ENCODE assay signal across 10 cellular contexts in the genomic region with DNA sequence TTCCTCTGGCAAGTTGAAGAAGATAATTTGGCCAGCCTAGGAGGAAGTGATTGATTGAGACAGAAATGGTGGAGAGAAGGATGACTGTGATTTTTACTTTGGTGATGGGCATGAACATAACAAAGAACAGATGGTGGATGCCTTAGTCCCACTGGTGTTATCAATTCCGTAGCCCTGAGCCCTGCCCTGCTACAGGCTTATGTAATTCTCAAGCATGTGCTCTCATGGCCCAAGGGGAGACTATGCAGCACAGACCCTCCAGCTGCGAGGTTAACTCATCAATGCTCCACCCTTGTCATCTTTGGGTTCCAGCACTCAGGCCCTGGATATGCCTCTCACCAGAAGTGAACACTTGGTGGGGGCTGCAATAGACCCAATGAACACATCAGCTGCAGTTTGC.
DNase-seq lines count a peak whose midpoint lies in the region; ATAC-seq and TF ChIP-seq lines count a peak whose summit lies in the region.
"Had no signal": no experiment of that assay in that cellular context is flagged by ENCODE, and none has a peak within 500 bp of the region (broad histone marks: within the 10 kb centered on the region; RNA-seq: fewer than 3 reads in every experiment).

No MANE protein-coding gene starts in this region.

- CTCF ChIA-PET in activated CD8-positive, alpha-beta memory T cell treated with anti-CD3 and anti-CD28 coated beads, Interleukin-2, amount 10 ng/mL, durations not matched to agents 7 days and 5 days (lab: Charles Lee), result interaction anchor here (0.6 to 12.1 kb wide), 9 partner anchors 13 to 147 kb away, joined by 3 to 239 read pairs (median 5); a partner anchor contains a TSS

- 40 to 71% methylated on average over 1 to 2 of the region's 2 CpGs for WGBS in esophagus squamous epithelium, 2 donors
- WGBS in endodermal cell (ENCODE audit: insufficient coverage in 1 of 2, insufficient read length in 1 of 2), 2 experiments, result 83 to 87% methylated on average over 2 of the region's 2 CpGs

- H3K27me3 Mint-ChIP-seq in activated CD8-positive, alpha-beta memory T cell treated with anti-CD3 and anti-CD28 coated beads, Interleukin-2, amount 10 ng/mL, durations not matched to agents 7 days and 5 days, result no peaks in the 10 kb centered on the region
- peaks cover 35% of the 10 kb centered on the region for H3K27me3 Mint-ChIP-seq in endodermal cell (ENCODE audit: insufficient read depth)

- peaks cover 7% of the 10 kb centered on the region; the same call in 1 of the 2 replicates for H3K27me3 ChIP-seq in SJCRH30
- peaks cover 0 to 4% (median 0%) of the 10 kb centered on the region in 4 donors for H3K27me3 ChIP-seq in esophagus squamous epithelium
- H3K27me3 ChIP-seq in endodermal cell (ENCODE audit: control insufficient read depth, insufficient read depth, low read length, poor library complexity, severe bottlenecking), result peaks cover 14% of the 10 kb centered on the region

- intact Hi-C loops in esophagus squamous epithelium (cut with DNase I), result no loop called here

- H3K27ac Mint-ChIP-seq in activated CD8-positive, alpha-beta memory T cell treated with anti-CD3 and anti-CD28 coated beads, Interleukin-2, amount 10 ng/mL, durations not matched to agents 7 days and 5 days, result peak overlapping the region; percentile 93
- H3K27ac Mint-ChIP-seq in stimulated activated effector memory CD8-positive, alpha-beta T cell treated with anti-CD3 and anti-CD28 coated beads, Interleukin-12 subunit alpha, Interleukin-12 subunit beta, amount 100 ng/mL, for 72 hours, result peak overlapping the region; percentile 87
- H3K27ac Mint-ChIP-seq in endodermal cell, result no peak overlapping the region

- no peak for ATAC-seq in activated CD8-positive, alpha-beta memory T cell treated with anti-CD3 and anti-CD28 coated beads, Interleukin-2, amount 10 ng/mL, durations not matched to agents 7 days and 5 days
- no peak for ATAC-seq in stimulated activated effector memory CD8-positive, alpha-beta T cell treated with anti-CD3 and anti-CD28 coated beads, Interleukin-12 subunit alpha, Interleukin-12 subunit beta, amount 100 ng/mL, for 72 hours
- ATAC-seq in GM21526 (IDR thresholded peaks at IDR 0.05; ENCODE audit: low FRiP score, unreplicated experiment) (no peak), HG02763 (IDR thresholded peaks at IDR 0.05; ENCODE audit: unreplicated experiment) (no peak)

- H3K4me3 Mint-ChIP-seq in activated CD8-positive, alpha-beta memory T cell treated with anti-CD3 and anti-CD28 coated beads, Interleukin-2, amount 10 ng/mL, durations not matched to agents 7 days and 5 days, result peak overlapping the region; percentile 66
- peak overlapping the region; percentile 58 for H3K4me3 Mint-ChIP-seq in stimulated activated effector memory CD8-positive, alpha-beta T cell treated with anti-CD3 and anti-CD28 coated beads, Interleukin-12 subunit alpha, Interleukin-12 subunit beta, amount 100 ng/mL, for 72 hours
- H3K4me3 Mint-ChIP-seq in endodermal cell, result no peak overlapping the region

- no peak for TF ChIP-seq CTCF in esophagus squamous epithelium (IDR thresholded peaks at IDR 0.05)
- TF ChIP-seq CTCF in endodermal cell (conservative IDR thresholded peaks at IDR 0.05), result no peak

- no peak for TF ChIP-seq POLR2A in esophagus squamous epithelium (IDR thresholded peaks at IDR 0.05)

- H3K27ac ChIP-seq in SJCRH30, result no peak overlapping the region
- peak overlapping the region in 3 of 4 donors; percentile 9 to 70 (median 29) for H3K27ac ChIP-seq in esophagus squamous epithelium
- H3K27ac ChIP-seq in endodermal cell (ENCODE audit: low read depth, low read length), result no peak overlapping the region

- H3K4me3 ChIP-seq in SJCRH30 (peak overlapping the region; percentile 15), esophagus squamous epithelium (no peak overlapping the region), endodermal cell (ENCODE audit: low read length) (no peak overlapping the region)

- H3K36me3 ChIP-seq in SJCRH30 (no peaks in the 10 kb centered on the region), esophagus squamous epithelium (no peaks in the 10 kb centered on the region), endodermal cell (ENCODE audit: control insufficient read depth, insufficient read depth, low read length) (no peaks in the 10 kb centered on the region)

- H3K36me3 Mint-ChIP-seq in activated CD8-positive, alpha-beta memory T cell treated with anti-CD3 and anti-CD28 coated beads, Interleukin-2, amount 10 ng/mL, durations not matched to agents 7 days and 5 days, result peaks cover 15% of the 10 kb centered on the region
- H3K36me3 Mint-ChIP-seq in stimulated activated effector memory CD8-positive, alpha-beta T cell treated with anti-CD3 and anti-CD28 coated beads, Interleukin-12 subunit alpha, Interleukin-12 subunit beta, amount 100 ng/mL, for 72 hours, result peaks cover 48% of the 10 kb centered on the region
- peaks cover 2% of the 10 kb centered on the region for H3K36me3 Mint-ChIP-seq in endodermal cell (ENCODE audit: low read depth)

- H3K9me3 ChIP-seq in SJCRH30 (replicated peaks) (no peaks in the 10 kb centered on the region), esophagus squamous epithelium (no peaks in the 10 kb centered on the region), endodermal cell (ENCODE audit: control insufficient read depth, low read length) (no peaks in the 10 kb centered on the region)

- no peak for DNase-seq in activated CD8-positive, alpha-beta memory T cell treated with anti-CD3 and anti-CD28 coated beads, Interleukin-2, amount 10 ng/mL, durations not matched to agents 7 days and 5 days
- DNase-seq in activated CD8-positive, alpha-beta memory T cell treated with anti-CD3 and anti-CD28 coated beads for 24 hours, result no peak
- peak in 1 of 2 experiments; percentile 21 for DNase-seq in SJCRH30
- no peak for DNase-seq in esophagus squamous epithelium (lab: John Stamatoyannopoulos, UW)
- no peak for DNase-seq in stimulated activated effector memory CD8-positive, alpha-beta T cell treated with anti-CD3 and anti-CD28 coated beads, Interleukin-12 subunit alpha, Interleukin-12 subunit beta, amount 100 ng/mL, for 72 hours (ENCODE audit: low spot score in 2 of 2)
- no peak for DNase-seq in endodermal cell
- DNase-seq: activated CD4-positive, alpha-beta T cell treated with anti-CD3 and anti-CD28 coated beads, Interleukin-2, amount 50 U/mL, for 1 hour; NCI-H2029 had no signal

- H3K9me3 Mint-ChIP-seq in activated CD8-positive, alpha-beta memory T cell treated with anti-CD3 and anti-CD28 coated beads, Interleukin-2, amount 10 ng/mL, durations not matched to agents 7 days and 5 days (ENCODE audit: low read depth), result no peaks in the 10 kb centered on the region
- H3K9me3 Mint-ChIP-seq in stimulated activated effector memory CD8-positive, alpha-beta T cell treated with anti-CD3 and anti-CD28 coated beads, Interleukin-12 subunit alpha, Interleukin-12 subunit beta, amount 100 ng/mL, for 72 hours, result no peaks in the 10 kb centered on the region
- peaks cover 2% of the 10 kb centered on the region for H3K9me3 Mint-ChIP-seq in endodermal cell

- peaks cover 90% of the 10 kb centered on the region for H3K4me1 Mint-ChIP-seq in activated CD8-positive, alpha-beta memory T cell treated with anti-CD3 and anti-CD28 coated beads, Interleukin-2, amount 10 ng/mL, durations not matched to agents 7 days and 5 days
- peaks cover 81% of the 10 kb centered on the region for H3K4me1 Mint-ChIP-seq in stimulated activated effector memory CD8-positive, alpha-beta T cell treated with anti-CD3 and anti-CD28 coated beads, Interleukin-12 subunit alpha, Interleukin-12 subunit beta, amount 100 ng/mL, for 72 hours
- H3K4me1 Mint-ChIP-seq in endodermal cell, result peaks cover 26% of the 10 kb centered on the region

- H3K4me1 ChIP-seq in SJCRH30 (no peaks in the 10 kb centered on the region), esophagus squamous epithelium (peaks cover 6 to 30% (median 23%) of the 10 kb centered on the region in 3 donors), endodermal cell (ENCODE audit: control insufficient read depth, insufficient read depth, low read length) (peaks cover 17% of the 10 kb centered on the region)

- H3K9ac ChIP-seq in endodermal cell (ENCODE audit: extremely low read depth, low read length, poor library complexity, severe bottlenecking), result no peak overlapping the region

Comparison
In these comparisons a context has a peak if more than half of its experiments do, and no peak if none do; other contexts are left out.
1. H3K27ac ChIP-seq: peak in esophagus squamous epithelium (3 of 4); none in SJCRH30 (single experiment) and endodermal cell (single experiment).